16 cellular contexts compared by ENCODE assay signal in genomic region chr14:95039259-95039992, GRCh38.
"Had no signal": no experiment of that assay in that cellular context is flagged by ENCODE, and none has a peak within 500 bp of the region (broad histone marks: within the 10 kb centered on the region; RNA-seq: fewer than 3 reads in every experiment).

No MANE protein-coding gene starts in this region.

- H3K9me3 ChIP-seq: heart right ventricle, lower lobe of right lung, psoas muscle, thyroid gland had no signal

- H3K4me1 ChIP-seq: heart right ventricle, lower lobe of right lung, psoas muscle had no signal

- H3K27ac ChIP-seq: heart right ventricle, lower lobe of right lung, psoas muscle, thyroid gland had no signal

- ATAC-seq: activated CD4-positive, CD25-positive, alpha-beta regulatory T cell treated with anti-CD3 and anti-CD28 coated beads, Interleukin-2, amount 50 U/mL, for 24 hours; heart right ventricle; left cardiac atrium; lower lobe of right lung; psoas muscle; stimulated activated effector memory CD8-positive, alpha-beta T cell treated with anti-CD3 and anti-CD28 coated beads, Interleukin-12 subunit alpha, Interleukin-12 subunit beta, amount 100 ng/mL, for 72 hours had no signal

- H3K27me3 ChIP-seq: thyroid gland had no signal

- H3K36me3 ChIP-seq: heart right ventricle, lower lobe of right lung, thyroid gland had no signal

- DNase-seq: activated CD4-positive, alpha-beta T cell treated with anti-CD3 and anti-CD28 coated beads, Interleukin-2, amount 50 U/mL, for 4 hours; activated naive CD4-positive, alpha-beta T cell; activated naive CD8-positive, alpha-beta T cell treated with anti-CD3 and anti-CD28 coated beads, Interleukin-2, amount 10 ng/mL, durations not matched to agents 7 days and 5 days; effector memory CD4-positive, alpha-beta T cell; foreskin melanocyte; heart right ventricle; left cardiac atrium; lower lobe of right lung; midbrain; psoas muscle; stimulated activated CD4-positive, alpha-beta T cell treated with anti-CD3 and anti-CD28 coated beads, Interleukin-12 subunit alpha, Interleukin-12 subunit beta, amount 100 ng/mL, for 4 hours; stimulated activated CD4-positive, alpha-beta T cell treated with anti-CD3 and anti-CD28 coated beads, Interleukin-2, amount 100 ng/mL, for 24 hours; SW 1271; thyroid gland had no signal

- H3K4me3 ChIP-seq: heart right ventricle, lower lobe of right lung, psoas muscle, thyroid gland had no signal
